Comparison of ENCODE assay signal across 6 cellular contexts in the genomic region with DNA sequence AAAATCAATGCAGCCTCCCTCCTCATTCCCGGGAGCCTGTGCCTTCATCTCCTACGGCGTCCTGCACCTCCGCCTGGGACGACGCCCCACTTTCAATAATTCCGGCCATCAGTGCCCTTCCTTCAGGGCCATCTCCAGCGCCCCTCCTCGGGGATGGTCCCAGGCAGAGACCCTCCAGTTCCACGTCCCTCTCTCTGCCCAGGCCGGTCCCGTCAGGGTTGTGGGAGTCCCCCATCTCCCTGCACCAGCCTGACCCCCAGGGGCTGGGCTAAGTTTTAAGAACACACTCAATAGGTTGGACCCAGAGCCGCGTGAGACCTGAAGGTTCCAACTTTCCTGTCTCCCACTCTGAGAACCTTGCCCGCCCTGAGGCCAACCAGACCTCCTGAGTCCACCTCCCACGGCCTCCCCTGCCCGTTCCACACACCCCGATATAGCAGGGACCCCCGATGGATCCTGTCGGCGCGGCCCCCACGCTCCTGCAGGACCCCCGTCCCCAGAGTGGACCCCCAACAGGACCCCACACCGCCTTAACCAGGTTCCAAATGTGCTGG. TPM values are rescaled to one million over a fixed set of nuclear protein-coding genes. Genes with fewer than 3 reads are reported as not detected.
DNase-seq lines count a peak whose midpoint lies in the region; ATAC-seq lines count a peak whose summit lies in the region.

No MANE protein-coding gene starts in this region.

- H3K36me3 ChIP-seq in skeletal muscle tissue (ENCODE audit: control insufficient read depth in 3 of 3, insufficient read depth in 3 of 3, low read length in 3 of 3) = peaks cover 2 to 5% (median 4%) of the 10 kb centered on the region in 3 donors

- peaks cover 17 to 32% (median 23%) of the 10 kb centered on the region in 3 donors for H3K4me1 ChIP-seq in skeletal muscle tissue (ENCODE audit: control insufficient read depth in 3 of 3, insufficient read depth in 3 of 3, low read length in 3 of 3)

- no peaks in the 10 kb centered on the region for H3K27me3 ChIP-seq in skeletal muscle tissue (ENCODE audit: control insufficient read depth in 3 of 3, insufficient read depth in 3 of 3, low read length in 3 of 3)

- ATAC-seq in esophagus mucosa = peak; percentile 9
- ATAC-seq in HG02763 (IDR thresholded peaks at IDR 0.05; ENCODE audit: unreplicated experiment) = no peak

- peak; percentile 7 for DNase-seq in DMS79 treated with DMSO at 0.1 percent for 48 hours (lab: John Stamatoyannopoulos, UW)
- DNase-seq in DMS79 (lab: John Stamatoyannopoulos, UW) = no peak
- no peak for DNase-seq in NCI-H226

- H3K27ac ChIP-seq in skeletal muscle tissue (ENCODE audit: low read depth, low read length) = peak overlapping the region; percentile 96

- peak overlapping the region; percentile 96 to 98 (median 98) for H3K4me3 ChIP-seq in skeletal muscle tissue (ENCODE audit: low read length in 3 of 3)

- H3K9ac ChIP-seq in skeletal muscle tissue (ENCODE audit: low read depth in 1 of 3, low read length in 3 of 3) = peak overlapping the region; percentile 99 to 100 (median 100)

- H3K9me3 ChIP-seq in skeletal muscle tissue (ENCODE audit: control insufficient read depth in 3 of 3, low read length in 3 of 3) = peaks cover 0 to 1% (median under 1%) of the 10 kb centered on the region in 3 donors

RNA-seq across cellular contexts. Expression of gene TMEM161A, which starts 0.6 kb away (rescaled TPM):
- total RNA-seq in esophagus mucosa (18.7 TPM), skeletal muscle tissue (11.0 TPM)

RNA-seq across cellular contexts. Expression of gene MEF2B, which starts 32.4 kb away (rescaled TPM):
- total RNA-seq in esophagus mucosa = 1.4 TPM
- total RNA-seq in skeletal muscle tissue = not detected

RNA-seq across cellular contexts. Expression of gene BORCS8, which starts 54.3 kb away (rescaled TPM):
- total RNA-seq in esophagus mucosa (18.4 TPM), skeletal muscle tissue (4.2 TPM)

RNA-seq across cellular contexts. Expression of gene RFXANK, which starts 54.4 kb away (rescaled TPM):
- total RNA-seq in esophagus mucosa = 72.9 TPM
- total RNA-seq in skeletal muscle tissue = 56.9 TPM
